16 cellular contexts compared by ENCODE assay signal in the genomic region with DNA sequence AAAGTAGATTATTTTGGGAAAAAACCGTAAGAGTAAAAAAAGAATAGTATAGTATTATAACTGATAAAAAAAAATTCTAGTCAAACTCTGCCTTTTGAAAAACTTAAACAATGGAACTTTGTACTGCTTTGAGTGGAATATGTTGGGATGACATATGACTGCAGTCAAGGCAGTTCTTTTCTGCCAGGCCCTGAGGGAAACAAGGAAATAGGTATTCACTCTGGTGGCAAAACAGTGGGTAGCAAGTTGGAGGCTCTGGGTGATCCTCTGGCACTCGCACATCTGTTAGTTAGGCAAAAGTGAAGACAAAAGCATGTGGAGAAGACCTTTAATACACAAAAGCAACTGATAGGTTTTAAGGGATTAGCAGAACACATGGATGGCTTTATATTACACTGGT.
"Had no signal": no experiment of that assay in that cellular context is flagged by ENCODE, and none has a peak within 500 bp of the region (broad histone marks: within the 10 kb centered on the region; RNA-seq: fewer than 3 reads in every experiment).

No MANE protein-coding gene starts in this region.

- H3K27me3 Mint-ChIP-seq: type B pancreatic cell had no signal

- H3K4me3 Mint-ChIP-seq: immature natural killer cell, type B pancreatic cell had no signal

- H3K9me3 ChIP-seq: gastrocnemius medialis, heart left ventricle, left ventricle myocardium inferior, prostate gland, right atrium auricular region had no signal

- DNase-seq: activated CD4-positive, alpha-beta T cell treated with anti-CD3 and anti-CD28 coated beads, Interleukin-2, amount 50 U/mL, for 4 hours; activated naive CD4-positive, alpha-beta T cell treated with anti-CD3 and anti-CD28 coated beads, Interleukin-2, amount 50 U/mL, for 16 hours; activated T-cell treated with anti-CD3 and anti-CD28 coated beads, Interleukin-2, amount 50 U/mL, for 1 hour; aorta; cortex of kidney; gastrocnemius medialis; heart left ventricle; immature natural killer cell; kidney glomerular epithelial cell; left ventricle myocardium inferior; mammary epithelial cell; stimulated activated naive CD8-positive, alpha-beta T cell treated with anti-CD3 and anti-CD28 coated beads, Interleukin-15, Interleukin-2, amounts not matched to agents 100 U/mL and 50 U/mL, for 24 hours; SW 1271 had no signal

- H3K27ac Mint-ChIP-seq: type B pancreatic cell had no signal

- H3K27me3 ChIP-seq: gastrocnemius medialis, heart left ventricle, right atrium auricular region had no signal

- H3K36me3 ChIP-seq: prostate gland had no signal

- H3K4me1 ChIP-seq: gastrocnemius medialis, left ventricle myocardium inferior, prostate gland, right atrium auricular region had no signal

- H3K4me3 ChIP-seq: gastrocnemius medialis, heart left ventricle, left ventricle myocardium inferior, prostate gland, right atrium auricular region had no signal

- H3K9me3 Mint-ChIP-seq: immature natural killer cell, type B pancreatic cell had no signal

- H3K27ac ChIP-seq: gastrocnemius medialis, heart left ventricle, left ventricle myocardium inferior, prostate gland, right atrium auricular region had no signal
